ENCODE assay signal across 1 cellular context in the genomic region with DNA sequence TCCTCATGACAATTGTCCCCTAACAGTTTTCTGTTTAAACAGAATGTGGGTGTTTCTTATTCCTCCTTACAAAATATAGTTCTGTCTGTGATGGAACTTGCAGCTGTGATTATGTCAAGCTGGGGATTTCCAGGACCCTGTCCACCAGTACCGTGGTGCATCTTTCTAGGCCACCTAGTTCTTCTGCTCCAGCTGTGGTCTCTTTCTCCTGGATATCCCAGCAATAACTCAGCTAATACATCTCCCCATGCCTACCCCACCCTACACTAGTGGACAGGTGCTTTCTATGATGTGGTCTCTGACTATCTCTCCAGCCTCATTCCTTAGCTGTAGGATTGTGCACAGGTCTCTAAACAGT.
TF ChIP-seq lines count a peak whose summit lies in the region.

No MANE protein-coding gene starts in this region.

TF ChIP-seq in WTC11, 78 proteins besides CTCF, POLR2A, EP300 and RAD21 (continued from another document):
- TF ChIP-seq, protein P1, sequence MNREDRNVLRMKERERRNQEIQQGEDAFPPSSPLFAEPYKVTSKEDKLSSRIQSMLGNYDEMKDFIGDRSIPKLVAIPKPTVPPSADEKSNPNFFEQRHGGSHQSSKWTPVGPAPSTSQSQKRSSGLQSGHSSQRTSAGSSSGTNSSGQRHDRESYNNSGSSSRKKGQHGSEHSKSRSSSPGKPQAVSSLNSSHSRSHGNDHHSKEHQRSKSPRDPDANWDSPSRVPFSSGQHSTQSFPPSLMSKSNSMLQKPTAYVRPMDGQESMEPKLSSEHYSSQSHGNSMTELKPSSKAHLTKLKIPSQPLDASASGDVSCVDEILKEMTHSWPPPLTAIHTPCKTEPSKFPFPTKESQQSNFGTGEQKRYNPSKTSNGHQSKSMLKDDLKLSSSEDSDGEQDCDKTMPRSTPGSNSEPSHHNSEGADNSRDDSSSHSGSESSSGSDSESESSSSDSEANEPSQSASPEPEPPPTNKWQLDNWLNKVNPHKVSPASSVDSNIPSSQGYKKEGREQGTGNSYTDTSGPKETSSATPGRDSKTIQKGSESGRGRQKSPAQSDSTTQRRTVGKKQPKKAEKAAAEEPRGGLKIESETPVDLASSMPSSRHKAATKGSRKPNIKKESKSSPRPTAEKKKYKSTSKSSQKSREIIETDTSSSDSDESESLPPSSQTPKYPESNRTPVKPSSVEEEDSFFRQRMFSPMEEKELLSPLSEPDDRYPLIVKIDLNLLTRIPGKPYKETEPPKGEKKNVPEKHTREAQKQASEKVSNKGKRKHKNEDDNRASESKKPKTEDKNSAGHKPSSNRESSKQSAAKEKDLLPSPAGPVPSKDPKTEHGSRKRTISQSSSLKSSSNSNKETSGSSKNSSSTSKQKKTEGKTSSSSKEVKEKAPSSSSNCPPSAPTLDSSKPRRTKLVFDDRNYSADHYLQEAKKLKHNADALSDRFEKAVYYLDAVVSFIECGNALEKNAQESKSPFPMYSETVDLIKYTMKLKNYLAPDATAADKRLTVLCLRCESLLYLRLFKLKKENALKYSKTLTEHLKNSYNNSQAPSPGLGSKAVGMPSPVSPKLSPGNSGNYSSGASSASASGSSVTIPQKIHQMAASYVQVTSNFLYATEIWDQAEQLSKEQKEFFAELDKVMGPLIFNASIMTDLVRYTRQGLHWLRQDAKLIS (CRISPR knock-in tag; IDR thresholded peaks at IDR 0.05; ENCODE audit: borderline replicate concordance): no peak
- no peak for TF ChIP-seq IRF2 (CRISPR knock-in tag; IDR thresholded peaks at IDR 0.05; ENCODE audit: borderline replicate concordance, low read depth)
- TF ChIP-seq ZNF232 (CRISPR knock-in tag; IDR thresholded peaks at IDR 0.05): no peak
- TF ChIP-seq NR1H2 (CRISPR knock-in tag; IDR thresholded peaks at IDR 0.05): no peak
- no peak for TF ChIP-seq ZBTB21 (CRISPR knock-in tag; IDR thresholded peaks at IDR 0.05; ENCODE audit: borderline replicate concordance)
- TF ChIP-seq, protein P2, sequence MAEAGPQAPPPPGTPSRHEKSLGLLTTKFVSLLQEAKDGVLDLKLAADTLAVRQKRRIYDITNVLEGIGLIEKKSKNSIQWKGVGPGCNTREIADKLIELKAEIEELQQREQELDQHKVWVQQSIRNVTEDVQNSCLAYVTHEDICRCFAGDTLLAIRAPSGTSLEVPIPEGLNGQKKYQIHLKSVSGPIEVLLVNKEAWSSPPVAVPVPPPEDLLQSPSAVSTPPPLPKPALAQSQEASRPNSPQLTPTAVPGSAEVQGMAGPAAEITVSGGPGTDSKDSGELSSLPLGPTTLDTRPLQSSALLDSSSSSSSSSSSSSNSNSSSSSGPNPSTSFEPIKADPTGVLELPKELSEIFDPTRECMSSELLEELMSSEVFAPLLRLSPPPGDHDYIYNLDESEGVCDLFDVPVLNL (CRISPR knock-in tag; IDR thresholded peaks at IDR 0.05; ENCODE audit: borderline replicate concordance, low read depth): no peak
- TF ChIP-seq ETV6 (CRISPR knock-in tag; IDR thresholded peaks at IDR 0.05): no peak
- no peak for TF ChIP-seq MXD4 (CRISPR knock-in tag; IDR thresholded peaks at IDR 0.05; ENCODE audit: borderline replicate concordance)
